ENCODE assay signal across 15 cellular contexts in the genomic region with DNA sequence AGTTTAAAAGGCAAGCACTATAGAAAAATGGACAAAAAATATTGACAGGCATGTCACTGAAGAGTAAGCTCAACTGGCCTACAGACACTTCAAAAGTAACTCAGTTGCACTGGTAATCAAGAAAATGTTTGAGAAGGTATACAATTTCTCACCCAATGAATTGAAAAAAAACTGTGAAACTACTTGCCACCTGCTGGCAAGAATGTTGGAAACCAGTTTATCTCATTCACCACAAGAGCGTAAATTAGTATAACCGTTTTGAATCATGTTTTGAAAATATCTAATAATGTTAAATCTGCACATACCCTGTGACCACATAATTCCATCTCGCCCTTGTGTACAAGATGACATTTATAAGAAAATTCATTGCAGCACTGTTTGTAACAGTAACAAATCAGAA. TPM values are rescaled to one million over a fixed set of nuclear protein-coding genes. Genes with fewer than 3 reads are reported as not detected.
DNase-seq lines count a peak whose midpoint lies in the region; ATAC-seq, FAIRE-seq and TF ChIP-seq lines count a peak whose summit lies in the region.
"Had no signal": no experiment of that assay in that cellular context is flagged by ENCODE, and none has a peak within 500 bp of the region (broad histone marks: within the 10 kb centered on the region; RNA-seq: fewer than 3 reads in every experiment).

No MANE protein-coding gene starts in this region.

- no TSS peak for BruUV-seq in K562 (replicated peaks; lab: Mats Ljungman, UMichigan)

- H3K9me3 Mint-ChIP-seq in CD4-positive, alpha-beta T cell: no peaks in the 10 kb centered on the region
- no peaks in the 10 kb centered on the region for H3K9me3 Mint-ChIP-seq in natural killer cell treated with Interleukin-12 subunit alpha and Interleukin-12 subunit beta and Interleukin-15 and Interleukin-18, amount 100 ng/mL, for 72 hours
- H3K9me3 Mint-ChIP-seq: activated naive CD4-positive, alpha-beta T cell treated with anti-CD3 and anti-CD28 coated beads, Interleukin-2, amount 50 U/mL, for 24 hours; T-helper 1 cell treated with Interleukin-12 subunit alpha and Interleukin-12 subunit beta and Interleukin-4 antibody, amounts not matched to agents 30 μg/mL and 1 μg/mL, for 36 hours had no signal

- H3K27me3 ChIP-seq in CD4-positive, alpha-beta T cell (ENCODE audit: control insufficient read depth, insufficient read depth, low read length): no peaks in the 10 kb centered on the region
- H3K27me3 ChIP-seq in K562 (ENCODE audit: control insufficient read depth in 2 of 2, insufficient read depth in 2 of 2, low read length in 2 of 2) (no peaks in the 10 kb centered on the region), uterus (no peaks in the 10 kb centered on the region)
- H3K27me3 ChIP-seq: BLaER1 treated with 17β-estradiol and CSF1 and Interleukin-3, amounts not matched to agents 10 nM and 100 nM had no signal

- FAIRE-seq in K562 (lab: Jason Lieb, UNC): no peak

- no peaks in the 10 kb centered on the region for H4K20me1 ChIP-seq in K562 (replicated peaks; ENCODE audit: control insufficient read depth, insufficient read depth, low read length)
- H4K20me1 ChIP-seq: BLaER1 treated with 17β-estradiol and CSF1 and Interleukin-3, amounts not matched to agents 10 nM and 100 nM had no signal

- no peaks in the 10 kb centered on the region for H3K9me3 ChIP-seq in CD4-positive, alpha-beta T cell (ENCODE audit: control insufficient read depth, low read length)
- no peaks in the 10 kb centered on the region for H3K9me3 ChIP-seq in K562 (replicated peaks; ENCODE audit: control insufficient read depth, insufficient read depth, low read depth, low read length)
- H3K9me3 ChIP-seq in uterus: no peaks in the 10 kb centered on the region
- H3K9me3 ChIP-seq: BLaER1 treated with 17β-estradiol and CSF1 and Interleukin-3, amounts not matched to agents 10 nM and 100 nM had no signal

- no peak for TF ChIP-seq EP300 in Ishikawa (IDR thresholded peaks at IDR 0.05; ENCODE audit: borderline replicate concordance)
- no peak for TF ChIP-seq EP300 in K562 (IDR thresholded peaks at IDR 0.05; ENCODE audit: low read length)

- peaks cover 19% of the 10 kb centered on the region for H3K4me1 Mint-ChIP-seq in CD4-positive, alpha-beta T cell (ENCODE audit: low read depth)
- peaks cover 33 to 48% of the 10 kb centered on the region in 2 donors for H3K4me1 Mint-ChIP-seq in natural killer cell treated with Interleukin-12 subunit alpha and Interleukin-12 subunit beta and Interleukin-15 and Interleukin-18, amount 100 ng/mL, for 72 hours (ENCODE audit: low read depth in 2 of 2)

- no peak overlapping the region for H2AFZ ChIP-seq in K562 (ENCODE audit: low read depth, low read length)

- POLR2A ChIA-PET in CD4-positive, alpha-beta T cell (lab: Charles Lee): no interaction called here
- POLR2A ChIA-PET in K562 (lab: Yijun Ruan, JAX): no interaction called here

- 35% methylated on average over 3 of the region's 3 CpGs for WGBS in K562 (ENCODE audit: insufficient coverage, low coverage, missing lambda C conversion rate)

- no peak overlapping the region for H3K4me3 ChIP-seq in K562
- no peak overlapping the region for H3K4me3 ChIP-seq in uterus
- H3K4me3 ChIP-seq: BLaER1 treated with 17β-estradiol and CSF1 and Interleukin-3, amounts not matched to agents 10 nM and 100 nM had no signal

- TF ChIP-seq RAD21 in Ishikawa (IDR thresholded peaks at IDR 0.05; ENCODE audit: low read depth) (no peak), K562 (CRISPR knock-in tag; conservative IDR thresholded peaks at IDR 0.05 in 1 of 2, IDR thresholded peaks at IDR 0.05 in 1 of 2) (no peak)

- H3K79me2 ChIP-seq in K562 (ENCODE audit: control insufficient read depth, insufficient read depth, low read length): no peaks in the 10 kb centered on the region

- intact Hi-C loops in CD4-positive, alpha-beta T cell (cut with DNase I, micrococcal nuclease): no loop called here
- intact Hi-C loops in K562 (cut with micrococcal nuclease) (no loop called here), uterus (cut with DNase I; ENCODE audit: low total_unique reads) (no loop called here)

- in situ Hi-C loops in K562 (cut with MboI): no loop called here

- peak overlapping the region; percentile 59 for H3K27ac Mint-ChIP-seq in CD4-positive, alpha-beta T cell
- H3K27ac Mint-ChIP-seq in natural killer cell treated with Interleukin-12 subunit alpha and Interleukin-12 subunit beta and Interleukin-15 and Interleukin-18, amount 100 ng/mL, for 72 hours: peak overlapping the region; percentile 82 to 86
- H3K27ac Mint-ChIP-seq: T-helper 1 cell treated with Interleukin-12 subunit alpha and Interleukin-12 subunit beta and Interleukin-4 antibody, amounts not matched to agents 30 μg/mL and 1 μg/mL, for 36 hours had no signal

- no peaks in the 10 kb centered on the region for H3K27me3 Mint-ChIP-seq in CD4-positive, alpha-beta T cell
- no peaks in the 10 kb centered on the region for H3K27me3 Mint-ChIP-seq in natural killer cell treated with Interleukin-12 subunit alpha and Interleukin-12 subunit beta and Interleukin-15 and Interleukin-18, amount 100 ng/mL, for 72 hours
- H3K27me3 Mint-ChIP-seq: activated naive CD4-positive, alpha-beta T cell treated with anti-CD3 and anti-CD28 coated beads, Interleukin-2, amount 50 U/mL, for 24 hours had no signal

- H3K4me1 ChIP-seq in K562 (replicated peaks in 1 of 2; ENCODE audit: control insufficient read depth in 2 of 2, insufficient read depth in 2 of 2, low read length in 2 of 2): no peaks in the 10 kb centered on the region
- H3K4me1 ChIP-seq in uterus: no peaks in the 10 kb centered on the region
- H3K4me1 ChIP-seq: BLaER1 treated with 17β-estradiol and CSF1 and Interleukin-3, amounts not matched to agents 10 nM and 100 nM had no signal

- TF ChIP-seq CTCF in CD4-positive, alpha-beta T cell (IDR thresholded peaks at IDR 0.05): no peak
- TF ChIP-seq CTCF in K562 (IDR thresholded peaks at IDR 0.05 in 2 of 3, conservative IDR thresholded peaks at IDR 0.05 in 1 of 3; ENCODE audit: insufficient read depth in 2 of 3, low read depth in 1 of 3, low read length in 3 of 3): peak; percentile 14 to 32 (median 25); a peak in 4 of 6 replicates
- no peak for TF ChIP-seq CTCF in uterus (IDR thresholded peaks at IDR 0.05)

- H3K9ac ChIP-seq in K562 (ENCODE audit: insufficient read depth in 1 of 2, low read depth in 2 of 2, low read length in 2 of 2): no peak overlapping the region
- H3K9ac ChIP-seq: BLaER1 treated with 17β-estradiol and CSF1 and Interleukin-3, amounts not matched to agents 10 nM and 100 nM had no signal

- H3K36me3 Mint-ChIP-seq in CD4-positive, alpha-beta T cell (ENCODE audit: low read depth): peaks cover 81% of the 10 kb centered on the region
- peaks cover 14% of the 10 kb centered on the region for H3K36me3 Mint-ChIP-seq in natural killer cell treated with Interleukin-12 subunit alpha and Interleukin-12 subunit beta and Interleukin-15 and Interleukin-18, amount 100 ng/mL, for 72 hours

- H3K27ac ChIP-seq in CD4-positive, alpha-beta T cell (ENCODE audit: low read depth, low read length): no peak overlapping the region
- H3K27ac ChIP-seq in K562 (ENCODE audit: extremely low read depth, low read depth, low read length) (no peak overlapping the region), uterus (no peak overlapping the region)
- H3K27ac ChIP-seq: BLaER1 treated with 17β-estradiol and CSF1 and Interleukin-3, amounts not matched to agents 10 nM and 100 nM had no signal

- H3K4me3 Mint-ChIP-seq in CD4-positive, alpha-beta T cell: no peak overlapping the region
- no peak overlapping the region for H3K4me3 Mint-ChIP-seq in natural killer cell treated with Interleukin-12 subunit alpha and Interleukin-12 subunit beta and Interleukin-15 and Interleukin-18, amount 100 ng/mL, for 72 hours
- H3K4me3 Mint-ChIP-seq: activated naive CD4-positive, alpha-beta T cell treated with anti-CD3 and anti-CD28 coated beads, Interleukin-2, amount 50 U/mL, for 24 hours; T-helper 1 cell treated with Interleukin-12 subunit alpha and Interleukin-12 subunit beta and Interleukin-4 antibody, amounts not matched to agents 30 μg/mL and 1 μg/mL, for 36 hours had no signal

- CTCF ChIA-PET in CD4-positive, alpha-beta T cell (lab: Charles Lee): no interaction called here
- CTCF ChIA-PET in K562 (lab: Yijun Ruan, JAX; ENCODE audit: low intra/inter-chr PET ratio): no interaction called here

- H3K9me1 ChIP-seq in K562 (ENCODE audit: control insufficient read depth, insufficient read depth, low read length): no peaks in the 10 kb centered on the region

- no peak for ATAC-seq in CD4-positive, alpha-beta T cell (ENCODE audit: poor library complexity)
- ATAC-seq in K562 (peak; percentile 44; the same call in 2 of the 3 replicates), HG03280 (IDR thresholded peaks at IDR 0.05; ENCODE audit: unreplicated experiment) (no peak), GM19395 (IDR thresholded peaks at IDR 0.05; ENCODE audit: unreplicated experiment) (no peak), GM21723 (IDR thresholded peaks at IDR 0.05; ENCODE audit: unreplicated experiment) (no peak)
- ATAC-seq in natural killer cell treated with Interleukin-12 subunit alpha and Interleukin-12 subunit beta and Interleukin-15 and Interleukin-18, amount 100 ng/mL, for 72 hours: peak in 1 of 2 donors; percentile 62

- no peaks in the 10 kb centered on the region for H3K36me3 ChIP-seq in K562 (ENCODE audit: control insufficient read depth, insufficient read depth, low read length)
- no peaks in the 10 kb centered on the region for H3K36me3 ChIP-seq in uterus

- DNase-seq in CD4-positive, alpha-beta T cell: no peak
- DNase-seq in K562 (ENCODE audit: extremely low read depth in 1 of 4, low spot score in 3 of 4) (no peak), uterus (no peak)
- no peak for DNase-seq in natural killer cell treated with Interleukin-12 subunit alpha and Interleukin-12 subunit beta and Interleukin-15 and Interleukin-18, amount 100 ng/mL, for 72 hours (ENCODE audit: low spot score)
- DNase-seq: activated CD8-positive, alpha-beta memory T cell treated with anti-CD3 and anti-CD28 coated beads, Interleukin-2, amount 50 U/mL, for 48 hours; caudate nucleus; NCI-H1930; NCI-H526 had no signal

- H3K4me2 ChIP-seq in K562 (ENCODE audit: insufficient read depth, low read length): no peak overlapping the region
- H3K4me2 ChIP-seq: BLaER1 treated with 17β-estradiol and CSF1 and Interleukin-3, amounts not matched to agents 10 nM and 100 nM had no signal

- TF ChIP-seq POLR2A in K562 (conservative IDR thresholded peaks at IDR 0.05) (no peak), uterus (IDR thresholded peaks at IDR 0.05) (no peak)

RNA-seq across cellular contexts. Expression of a gene that starts 31.7 kb away (rescaled TPM):
- total RNA-seq in CD4-positive, alpha-beta T cell: 10 to 100 TPM; 67.0 to 69.9 TPM
- 1.1 TPM in 2 replicates for total RNA-seq in K562 (2011; cell fraction: chromatin; rRNA removed; ENCODE audit: low replicate concordance)
- total RNA-seq in K562 (2011; cell fraction: nucleolus; rRNA removed): 0.17 TPM in 1 of 2 replicates, not detected in the other
- 0.95 and 1.5 TPM in 2 replicates for total RNA-seq in K562 (2011; cell fraction: nucleoplasm; rRNA removed)
- total RNA-seq in K562 (2014; rRNA removed) (0.61 TPM in 1 of 2 replicates, not detected in the other), K562 (2014; rRNA removed; fragmentation: Illumina TruSeq; extraction: Trizol) (0.36 and 0.64 TPM in 2 replicates), K562 (2015; rRNA removed; fragmentation: Illumina TruSeq; extraction: Trizol) (1.1 TPM in 2 replicates), K562 (2021) (0.40 and 0.67 TPM in 2 replicates), uterus (1 to 10 TPM in 3 of 4 donors, not detected in 1; 1.3 to 6.4 (median 3.1) TPM)
- polyA plus RNA-seq in K562 (2011; rRNA removed) (0.25 and 0.60 TPM in 2 replicates), K562 (2014; fragmentation: Illumina TruSeq; extraction: Trizol) (0.66 and 0.91 TPM in 2 replicates), K562 (2014; fragmentation: Nextera tagmentation; extraction: Ambion mirVana) (under 1 TPM; 0.24 to 0.51 TPM), K562 (2014; rRNA removed) (0.16 and 0.77 TPM in 2 replicates)
- 0.04 and 0.31 TPM in 2 replicates for polyA plus RNA-seq in K562 (2011; cell fraction: cytosol; rRNA removed)
- polyA plus RNA-seq in K562 (2011; cell fraction: nucleus; rRNA removed): 0.90 and 2.1 TPM in 2 replicates
- 0.51 and 1.6 TPM in 2 replicates for polyA plus RNA-seq in K562 (2012)
- 0.28 and 1.1 TPM in 2 replicates for polyA minus RNA-seq in K562 (2011; rRNA and poly(A)+ RNA removed)
- polyA minus RNA-seq in K562 (2011; cell fraction: cytosol; rRNA and poly(A)+ RNA removed): 1.7 TPM in 1 of 2 replicates, not detected in the other
- polyA minus RNA-seq in K562 (2011; cell fraction: nucleus; rRNA and poly(A)+ RNA removed): 0.27 and 1.2 TPM in 2 replicates
- total RNA-seq in natural killer cell treated with Interleukin-12 subunit alpha and Interleukin-12 subunit beta and Interleukin-15 and Interleukin-18, amount 100 ng/mL, for 72 hours: 10 to 100 TPM; 26.1 to 60.2 TPM

Comparison
In these comparisons a context has a peak if more than half of its experiments do, and no peak if none do; other contexts are left out.
1. CTCF ChIP-seq: peak in K562 (3 of 3); none in CD4-positive, alpha-beta T cell (single experiment) and uterus (0 of 4).